13 cellular contexts compared by ENCODE assay signal in genomic region chr3:55654123-55654787, GRCh38.
DNase-seq lines count a peak whose midpoint lies in the region; ATAC-seq lines count a peak whose summit lies in the region.
"Had no signal": no experiment of that assay in that cellular context is flagged by ENCODE, and none has a peak within 500 bp of the region (broad histone marks: within the 10 kb centered on the region; RNA-seq: fewer than 3 reads in every experiment).

No MANE protein-coding gene starts in this region.

- DNase-seq in G401 (ENCODE audit: low spot score) (peak; percentile 30), SJCRH30 (no peak), HuH-7 (ENCODE audit: low spot score) (no peak), NCI-H345 treated with DMSO at 0.1 percent for 48 hours (lab: John Stamatoyannopoulos, UW; ENCODE audit: unreplicated experiment) (no peak), activated gamma-delta T cell treated with Interleukin-2 at 50 U/mL for 16 hours (no peak)
- DNase-seq: activated naive CD4-positive, alpha-beta T cell treated with anti-CD3 and anti-CD28 coated beads, Interleukin-2, amount 50 U/mL, for 16 hours; effector memory CD4-positive, alpha-beta T cell; KG1; natural killer cell; stimulated activated CD4-positive, alpha-beta T cell treated with anti-CD3 and anti-CD28 coated beads, Interleukin-1b, Interleukin-23, amount 100 ng/mL, for 48 hours had no signal

- in situ Hi-C loops in G401 (cut with HindIII; ENCODE audit: low sequenced_read_pairs) = no loop called here

- no peaks in the 10 kb centered on the region for H3K36me3 ChIP-seq in SJCRH30

- peaks cover 27% of the 10 kb centered on the region for H3K4me1 ChIP-seq in SJCRH30

- H3K4me3 ChIP-seq in SJCRH30 = no peak overlapping the region

- no peaks in the 10 kb centered on the region for H3K27me3 ChIP-seq in SJCRH30

- no peak overlapping the region for H3K27ac ChIP-seq in SJCRH30

- ATAC-seq in GM19035 (IDR thresholded peaks at IDR 0.05; ENCODE audit: unreplicated experiment) = peak; percentile 77
- peak; percentile 83 for ATAC-seq in HG02588 (IDR thresholded peaks at IDR 0.05; ENCODE audit: unreplicated experiment)
- ATAC-seq in HG03457 (IDR thresholded peaks at IDR 0.05; ENCODE audit: unreplicated experiment) = peak; percentile 85

- H3K9me3 ChIP-seq in SJCRH30 (replicated peaks) = no peaks in the 10 kb centered on the region
